Comparison of ENCODE assay signal across 1 cellular context in genomic region chr1:191757003-191757402, GRCh38.
A peak's percentile ranks its signal among the peaks of the same experiment; 100 is the strongest.
TF ChIP-seq lines count a peak whose summit lies in the region.

No MANE protein-coding gene starts in this region.

TF ChIP-seq in K562, 482 proteins besides CTCF, POLR2A, EP300 and RAD21:
- TF ChIP-seq FOXJ2 (tag; IDR thresholded peaks at IDR 0.05) (peak; percentile 81; the same call in 1 of the 2 replicates), BACH1 (tag; IDR thresholded peaks at IDR 0.05) (no peak), PTBP1 (IDR thresholded peaks at IDR 0.05; ENCODE audit: low read depth, low read length) (no peak), CBFA2T3 (IDR thresholded peaks at IDR 0.05) (peak; percentile 26; the same call in 1 of the 2 replicates)
